In genomic region chr19:7113233-7113632, GRCh38 we compare ENCODE assay signal across 32 cellular contexts. TPM values are rescaled to one million over a fixed set of nuclear protein-coding genes. Genes with fewer than 3 reads are reported as not detected.
"Had no signal": no experiment of that assay in that cellular context is flagged by ENCODE, and none has a peak within 500 bp of the region (broad histone marks: within the 10 kb centered on the region; RNA-seq: fewer than 3 reads in every experiment).

No MANE protein-coding gene starts in this region.

- H3K27ac ChIP-seq: esophagus muscularis mucosa, foreskin keratinocyte, heart right ventricle, left lung, neural progenitor cell, skin epidermis, testis, transverse colon had no signal

- H3K9ac ChIP-seq: neural progenitor cell had no signal

- H3K27me3 ChIP-seq: esophagus muscularis mucosa, foreskin keratinocyte, heart right ventricle, neural progenitor cell, testis, transverse colon had no signal

- H3K4me1 ChIP-seq: foreskin keratinocyte, heart right ventricle, left lung, neural progenitor cell, testis, transverse colon had no signal

- DNase-seq: activated B cell treated with CpG ODN at 0.5 μM for 24 hours; activated CD4-positive, alpha-beta T cell treated with anti-CD3 and anti-CD28 coated beads, Interleukin-2, amount 50 U/mL, for 1 hour; activated CD8-positive, alpha-beta T cell treated with anti-CD3 and anti-CD28 coated beads for 36 hours; activated naive CD4-positive, alpha-beta T cell; activated naive CD8-positive, alpha-beta T cell treated with anti-CD3 and anti-CD28 coated beads, Interleukin-2, amount 10 ng/mL, durations not matched to agents 7 days and 5 days; activated T-cell treated with anti-CD3 and anti-CD28 coated beads for 4 hours; activated T-cell treated with anti-CD3 and anti-CD28 coated beads, Interleukin-2, amount 50 U/mL, for 72 hours; amniotic stem cell; central memory CD4-positive, alpha-beta T cell; effector CD4-positive, alpha-beta T cell; foreskin keratinocyte; heart right ventricle; kidney glomerular epithelial cell; left lung; mesendoderm; natural killer cell; posterior cingulate gyrus; stimulated activated CD4-positive, alpha-beta T cell treated with anti-CD3 and anti-CD28 coated beads, Interleukin-12 subunit alpha, Interleukin-12 subunit beta, amount 100 ng/mL, for 4 hours; stimulated activated CD4-positive, alpha-beta T cell treated with anti-CD3 and anti-CD28 coated beads, Interleukin-4, amount 100 ng/mL, for 1 hour; stimulated activated naive CD8-positive, alpha-beta T cell treated with anti-CD3 and anti-CD28 coated beads, Interleukin-15, Interleukin-2, amounts not matched to agents 100 U/mL and 50 U/mL, for 24 hours; T-helper 2 cell; testis; transverse colon had no signal

- H3K4me3 ChIP-seq: esophagus muscularis mucosa, heart right ventricle, left lung, lung, neural progenitor cell, skin epidermis, testis, transverse colon had no signal

- ATAC-seq: activated CD8-positive, alpha-beta T cell treated with anti-CD3 and anti-CD28 coated beads for 36 hours; activated T-cell treated with anti-CD3 and anti-CD28 coated beads, Interleukin-2, amount 50 U/mL, for 72 hours; foreskin keratinocyte; heart right ventricle; left lung; natural killer cell; sciatic nerve; stimulated activated naive CD8-positive, alpha-beta T cell treated with anti-CD3 and anti-CD28 coated beads, Interleukin-15, Interleukin-2, amounts not matched to agents 100 U/mL and 50 U/mL, for 24 hours had no signal

- H3K4me2 ChIP-seq: neural progenitor cell had no signal

- H2AFZ ChIP-seq: neural progenitor cell had no signal

- H3K9me3 ChIP-seq: esophagus muscularis mucosa, left lung, testis, transverse colon had no signal

- H3K36me3 ChIP-seq: neural progenitor cell had no signal

RNA-seq across cellular contexts. Expression of gene MBD3L3, which starts 54.8 kb away (rescaled TPM):
- total RNA-seq: activated B cell treated with CpG ODN at 0.5 μM for 24 hours; activated CD8-positive, alpha-beta T cell treated with anti-CD3 and anti-CD28 coated beads for 36 hours; activated naive CD8-positive, alpha-beta T cell treated with anti-CD3 and anti-CD28 coated beads, Interleukin-2, amount 10 ng/mL, durations not matched to agents 7 days and 5 days; activated T-cell treated with anti-CD3 and anti-CD28 coated beads, Interleukin-2, amount 50 U/mL, for 72 hours; esophagus muscularis mucosa; foreskin keratinocyte; glomerular endothelial cell; heart right ventricle; left lung; lung; mononuclear cell; natural killer cell; omental fat pad; sciatic nerve; transverse colon; urinary bladder had no signal
- polyA plus RNA-seq: foreskin keratinocyte, heart right ventricle, lung, urinary bladder had no signal
